8 cellular contexts compared by ENCODE assay signal in genomic region chr9:37302277-37302676, GRCh38.
DNase-seq lines count a peak whose midpoint lies in the region; ATAC-seq, FAIRE-seq and TF ChIP-seq lines count a peak whose summit lies in the region.

No MANE protein-coding gene starts in this region.

- H3K27ac ChIP-seq in trophoblast cell (ENCODE audit: low read depth, low read length), result no peak overlapping the region

- H3K23ac ChIP-seq in trophoblast cell (ENCODE audit: low read length), result no peak overlapping the region

- H2BK5ac ChIP-seq in trophoblast cell (ENCODE audit: low read depth, low read length, poor library complexity), result no peak overlapping the region

- H2AFZ ChIP-seq in trophoblast cell (ENCODE audit: insufficient read depth, low read length, poor library complexity), result no peak overlapping the region

- no peak overlapping the region for H3K4ac ChIP-seq in trophoblast cell (ENCODE audit: low read depth, low read length)

- no peak overlapping the region for H3K18ac ChIP-seq in trophoblast cell (ENCODE audit: low read length)

- H3K79me2 ChIP-seq in trophoblast cell (ENCODE audit: control insufficient read depth, insufficient read depth, low read length, poor library complexity), result no peaks in the 10 kb centered on the region

- H2BK12ac ChIP-seq in trophoblast cell (ENCODE audit: low read length), result no peak overlapping the region

- intact Hi-C loops in Right ventricle myocardium inferior (cut with DNase I), result no loop called here

- no peak overlapping the region for H3K4me3 ChIP-seq in H7 (ENCODE audit: insufficient read depth, low read depth, low read length)
- no peak overlapping the region for H3K4me3 ChIP-seq in trophoblast cell (ENCODE audit: low read depth, low read length)

- no peak overlapping the region for H4K12ac ChIP-seq in trophoblast cell (ENCODE audit: low read depth, low read length)

- H2BK120ac ChIP-seq in trophoblast cell (ENCODE audit: insufficient read depth, low read length, poor library complexity), result no peak overlapping the region

- no peak overlapping the region for H4K8ac ChIP-seq in trophoblast cell (ENCODE audit: low read depth, low read length)

- no peak overlapping the region for H3K14ac ChIP-seq in trophoblast cell (ENCODE audit: low read length)

- no peak overlapping the region for H2AK5ac ChIP-seq in trophoblast cell (ENCODE audit: low read length)

- H3K36me3 ChIP-seq in H7 (replicated peaks; ENCODE audit: control insufficient read depth, insufficient read depth, low read length) (no peaks in the 10 kb centered on the region), trophoblast cell (ENCODE audit: control insufficient read depth in 1 of 2, insufficient read depth in 2 of 2, low read length in 2 of 2) (peaks cover 2 to 3% of the 10 kb centered on the region in 2 experiments)

- no peak overlapping the region for H4K91ac ChIP-seq in trophoblast cell (ENCODE audit: low read depth, low read length)

- no peak for TF ChIP-seq POLR2A in GM12891 (IDR thresholded peaks at IDR 0.05; ENCODE audit: low read depth, low read length)

- H3K79me1 ChIP-seq in trophoblast cell (ENCODE audit: low read length), result no peaks in the 10 kb centered on the region

- no peak overlapping the region for H3K9ac ChIP-seq in trophoblast cell (ENCODE audit: low read length)

- no peaks in the 10 kb centered on the region for H3K9me3 ChIP-seq in trophoblast cell (ENCODE audit: insufficient read depth, low read depth, low read length)

- peak; percentile 28 for DNase-seq in GM12891 (ENCODE audit: insufficient read length, low spot score)
- DNase-seq in activated naive CD4-positive, alpha-beta T cell treated with anti-CD3 and anti-CD28 coated beads, Interleukin-2, amount 50 U/mL, for 16 hours, result peak; percentile 22
- no peak for DNase-seq in H7
- no peak for DNase-seq in Right ventricle myocardium inferior (ENCODE audit: missing footprints)
- no peak for DNase-seq in hypothalamus (lab: John Stamatoyannopoulos, UW)
- DNase-seq in trophoblast cell, result no peak

- no peaks in the 10 kb centered on the region for H3K4me1 ChIP-seq in trophoblast cell (ENCODE audit: control insufficient read depth in 1 of 2, insufficient read depth in 2 of 2, low read length in 2 of 2)

- H3K27me3 ChIP-seq in H7 (ENCODE audit: control insufficient read depth, insufficient read depth, low read length), result no peaks in the 10 kb centered on the region
- H3K27me3 ChIP-seq in trophoblast cell (ENCODE audit: insufficient read depth, low read length), result no peaks in the 10 kb centered on the region

- no peak overlapping the region for H3K4me2 ChIP-seq in trophoblast cell (ENCODE audit: low read length)

- peak; percentile 69 for FAIRE-seq in GM12891 (lab: Jason Lieb, UNC)

- WGBS in trophoblast cell (ENCODE audit: extremely low coverage, insufficient coverage, insufficient read length), result no CpG with 5 or more reads among the region's 3 CpGs

- ATAC-seq in GM21381 (IDR thresholded peaks at IDR 0.05; ENCODE audit: unreplicated experiment) (peak; percentile 76), HG03571 (IDR thresholded peaks at IDR 0.05; ENCODE audit: unreplicated experiment) (peak; percentile 79), Right ventricle myocardium inferior (no peak)

TF ChIP-seq in GM12891, 5 proteins besides CTCF, POLR2A, EP300 and RAD21:
- TF ChIP-seq POU2F2 (IDR thresholded peaks at IDR 0.05; ENCODE audit: low read depth, low read length) (0 out of 2 replicates have a peak, but pooled peaks have one; percentile 32), TAF1 (IDR thresholded peaks at IDR 0.05; ENCODE audit: low read depth, low read length) (no peak), POLR2AphosphoS5 (IDR thresholded peaks at IDR 0.05; ENCODE audit: low read depth, low read length) (no peak), SPI1 (IDR thresholded peaks at IDR 0.05; ENCODE audit: low read depth, low read length) (peak; percentile 24; the same call in 1 of the 2 replicates), PAX5 (IDR thresholded peaks at IDR 0.05; ENCODE audit: insufficient read depth, low read length, severe bottlenecking) (no peak)

Comparison
In these comparisons a context has a peak if more than half of its experiments do, and no peak if none do; other contexts are left out.
1. DNase-seq: peak in GM12891 (single experiment) and activated naive CD4-positive, alpha-beta T cell treated with anti-CD3 and anti-CD28 coated beads, Interleukin-2, amount 50 U/mL, for 16 hours (single experiment); none in H7 (single experiment), Right ventricle myocardium inferior (single experiment), hypothalamus (0 of 51) and trophoblast cell (0 of 2).